27 cellular contexts compared by ENCODE assay signal in the genomic region with DNA sequence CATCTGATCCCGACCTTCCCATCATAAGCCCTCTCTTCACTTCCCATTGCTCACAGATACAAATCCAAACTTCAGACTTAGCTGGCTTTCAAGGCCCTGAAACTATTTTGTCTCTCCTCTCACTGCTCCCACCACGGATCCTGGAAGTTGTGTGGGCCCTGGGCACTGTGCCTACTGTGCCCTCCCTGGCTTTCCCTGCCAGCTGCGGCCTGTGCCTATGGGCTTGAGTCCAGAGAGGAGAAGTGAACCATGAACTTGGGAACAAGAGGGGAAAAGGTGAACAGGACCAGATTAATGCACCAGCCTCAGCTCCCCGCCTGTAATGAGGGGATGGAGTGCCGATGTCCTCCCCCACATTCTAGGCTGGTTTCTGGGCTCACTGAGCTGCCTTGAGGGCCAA. TPM values are rescaled to one million over a fixed set of nuclear protein-coding genes. Genes with fewer than 3 reads are reported as not detected.
"Had no signal": no experiment of that assay in that cellular context is flagged by ENCODE, and none has a peak within 500 bp of the region (broad histone marks: within the 10 kb centered on the region; RNA-seq: fewer than 3 reads in every experiment).

No MANE protein-coding gene starts in this region.

- H3K4me3 Mint-ChIP-seq: activated CD4-positive, alpha-beta memory T cell treated with anti-CD3 and anti-CD28 coated beads, Interleukin-2, amount 10 ng/mL, durations not matched to agents 7 days and 5 days; activated CD4-positive, alpha-beta T cell treated with anti-CD3 and anti-CD28 coated beads, Interleukin-2, amount 10 ng/mL, durations not matched to agents 7 days and 5 days; activated T-cell treated with anti-CD3 and anti-CD28 coated beads, Interleukin-2, amount 50 U/mL, for 72 hours; immature natural killer cell; natural killer cell treated with Interleukin-12 subunit alpha and Interleukin-12 subunit beta and Interleukin-15 and Interleukin-18, amount 100 ng/mL, for 72 hours; stimulated activated naive B cell treated with anti-CD40 and anti-IgM and Interleukin-4, amounts not matched to agents 10 μg/mL and 1 μg/mL and 100 μg/mL, for 72 hours; T-helper 1 cell treated with Interleukin-12 subunit alpha and Interleukin-12 subunit beta and Interleukin-4 antibody, amounts not matched to agents 30 μg/mL and 1 μg/mL, for 36 hours had no signal

- H3K27ac ChIP-seq: coronary artery, dorsolateral prefrontal cortex, gastroesophageal sphincter, parathyroid adenoma, psoas muscle, stomach, tibial nerve, WERI-Rb-1 had no signal

- H3K4me3 ChIP-seq: coronary artery, dorsolateral prefrontal cortex, gastroesophageal sphincter, lung, psoas muscle, stomach, tibial nerve had no signal

- DNase-seq: activated CD4-positive, alpha-beta memory T cell treated with anti-CD3 and anti-CD28 coated beads, Interleukin-2, amount 10 ng/mL, durations not matched to agents 7 days and 5 days; activated CD4-positive, alpha-beta T cell treated with anti-CD3 and anti-CD28 coated beads for 1 hour; activated CD4-positive, alpha-beta T cell treated with anti-CD3 and anti-CD28 coated beads, Interleukin-2, amount 10 ng/mL, durations not matched to agents 7 days and 5 days; activated naive CD4-positive, alpha-beta T cell; activated T-cell treated with anti-CD3 and anti-CD28 coated beads, Interleukin-2, amount 50 U/mL, for 72 hours; cerebellar nuclear complex; dorsolateral prefrontal cortex; effector memory CD4-positive, alpha-beta T cell; head of caudate nucleus; hypothalamus; immature natural killer cell; stimulated activated CD4-positive, alpha-beta T cell treated with anti-CD3 and anti-CD28 coated beads, Interleukin-15, amount 100 ng/mL, for 24 hours; stimulated activated CD4-positive, alpha-beta T cell treated with anti-CD3 and anti-CD28 coated beads, Interleukin-2, amount 100 ng/mL, for 24 hours; stimulated activated naive B cell treated with anti-CD40 and anti-IgM and Interleukin-4, amounts not matched to agents 10 μg/mL and 1 μg/mL and 100 μg/mL, for 72 hours; stomach; SW 1271; T-helper 9 cell; WERI-Rb-1 had no signal

- H3K27me3 ChIP-seq: dorsolateral prefrontal cortex, gastroesophageal sphincter, stomach, tibial nerve had no signal

- H3K9me3 ChIP-seq: gastroesophageal sphincter, psoas muscle, stomach, tibial nerve had no signal

- H3K9me3 Mint-ChIP-seq: activated CD4-positive, alpha-beta memory T cell treated with anti-CD3 and anti-CD28 coated beads, Interleukin-2, amount 10 ng/mL, durations not matched to agents 7 days and 5 days; activated CD4-positive, alpha-beta T cell treated with anti-CD3 and anti-CD28 coated beads, Interleukin-2, amount 10 ng/mL, durations not matched to agents 7 days and 5 days; activated naive CD4-positive, alpha-beta T cell treated with anti-CD3 and anti-CD28 coated beads, Interleukin-2, amount 50 U/mL, for 72 hours; activated T-cell treated with anti-CD3 and anti-CD28 coated beads, Interleukin-2, amount 50 U/mL, for 72 hours; immature natural killer cell; natural killer cell treated with Interleukin-12 subunit alpha and Interleukin-12 subunit beta and Interleukin-15 and Interleukin-18, amount 100 ng/mL, for 72 hours; T-helper 1 cell treated with Interleukin-12 subunit alpha and Interleukin-12 subunit beta and Interleukin-4 antibody, amounts not matched to agents 30 μg/mL and 1 μg/mL, for 36 hours had no signal

- H3K27me3 Mint-ChIP-seq: activated CD4-positive, alpha-beta T cell treated with anti-CD3 and anti-CD28 coated beads, Interleukin-2, amount 10 ng/mL, durations not matched to agents 7 days and 5 days; natural killer cell treated with Interleukin-12 subunit alpha and Interleukin-12 subunit beta and Interleukin-15 and Interleukin-18, amount 100 ng/mL, for 72 hours had no signal

- H3K4me1 Mint-ChIP-seq: activated CD4-positive, alpha-beta memory T cell treated with anti-CD3 and anti-CD28 coated beads, Interleukin-2, amount 10 ng/mL, durations not matched to agents 7 days and 5 days; activated CD4-positive, alpha-beta T cell treated with anti-CD3 and anti-CD28 coated beads, Interleukin-2, amount 10 ng/mL, durations not matched to agents 7 days and 5 days; immature natural killer cell had no signal

- H3K4me1 ChIP-seq: parathyroid adenoma, psoas muscle had no signal

- H3K36me3 ChIP-seq: gastroesophageal sphincter, stomach, tibial nerve, WERI-Rb-1 had no signal

- ATAC-seq: activated naive CD4-positive, alpha-beta T cell treated with anti-CD3 and anti-CD28 coated beads, Interleukin-2, amount 50 U/mL, for 72 hours; activated T-cell treated with anti-CD3 and anti-CD28 coated beads, Interleukin-2, amount 50 U/mL, for 72 hours; gastroesophageal sphincter; psoas muscle; stimulated activated naive B cell treated with anti-CD40 and anti-IgM and Interleukin-4, amounts not matched to agents 10 μg/mL and 1 μg/mL and 100 μg/mL, for 72 hours had no signal

- H3K27ac Mint-ChIP-seq: activated CD4-positive, alpha-beta memory T cell treated with anti-CD3 and anti-CD28 coated beads, Interleukin-2, amount 10 ng/mL, durations not matched to agents 7 days and 5 days; activated CD4-positive, alpha-beta T cell treated with anti-CD3 and anti-CD28 coated beads, Interleukin-2, amount 10 ng/mL, durations not matched to agents 7 days and 5 days; activated naive CD4-positive, alpha-beta T cell treated with anti-CD3 and anti-CD28 coated beads, Interleukin-2, amount 50 U/mL, for 72 hours; activated T-cell treated with anti-CD3 and anti-CD28 coated beads, Interleukin-2, amount 50 U/mL, for 72 hours; immature natural killer cell; natural killer cell treated with Interleukin-12 subunit alpha and Interleukin-12 subunit beta and Interleukin-15 and Interleukin-18, amount 100 ng/mL, for 72 hours; stimulated activated naive B cell treated with anti-CD40 and anti-IgM and Interleukin-4, amounts not matched to agents 10 μg/mL and 1 μg/mL and 100 μg/mL, for 72 hours; T-helper 1 cell treated with Interleukin-12 subunit alpha and Interleukin-12 subunit beta and Interleukin-4 antibody, amounts not matched to agents 30 μg/mL and 1 μg/mL, for 36 hours had no signal

- H3K36me3 Mint-ChIP-seq: activated naive CD4-positive, alpha-beta T cell treated with anti-CD3 and anti-CD28 coated beads, Interleukin-2, amount 50 U/mL, for 72 hours; immature natural killer cell; natural killer cell treated with Interleukin-12 subunit alpha and Interleukin-12 subunit beta and Interleukin-15 and Interleukin-18, amount 100 ng/mL, for 72 hours; stimulated activated naive B cell treated with anti-CD40 and anti-IgM and Interleukin-4, amounts not matched to agents 10 μg/mL and 1 μg/mL and 100 μg/mL, for 72 hours had no signal

RNA-seq across cellular contexts. Expression of a gene that starts 18.9 kb away (rescaled TPM):
- total RNA-seq: activated CD4-positive, alpha-beta memory T cell treated with anti-CD3 and anti-CD28 coated beads, Interleukin-2, amount 10 ng/mL, durations not matched to agents 7 days and 5 days; activated CD4-positive, alpha-beta T cell treated with anti-CD3 and anti-CD28 coated beads, Interleukin-2, amount 10 ng/mL, durations not matched to agents 7 days and 5 days; activated naive CD4-positive, alpha-beta T cell treated with anti-CD3 and anti-CD28 coated beads, Interleukin-2, amount 50 U/mL, for 72 hours; activated T-cell treated with anti-CD3 and anti-CD28 coated beads, Interleukin-2, amount 50 U/mL, for 72 hours; natural killer cell treated with Interleukin-12 subunit alpha and Interleukin-12 subunit beta and Interleukin-15 and Interleukin-18, amount 100 ng/mL, for 72 hours had no signal
